19 cellular contexts compared by ENCODE assay signal in genomic region chr2:47946593-47946992, GRCh38.
"Had no signal": no experiment of that assay in that cellular context is flagged by ENCODE, and none has a peak within 500 bp of the region (broad histone marks: within the 10 kb centered on the region; RNA-seq: fewer than 3 reads in every experiment).

No MANE protein-coding gene starts in this region.

- ATAC-seq: activated naive CD4-positive, alpha-beta T cell treated with anti-CD3 and anti-CD28 coated beads, Interleukin-2, amount 50 U/mL, for 72 hours; activated T-cell treated with anti-CD3 and anti-CD28 coated beads, Interleukin-2, amount 50 U/mL, for 72 hours; lower lobe of right lung; natural killer cell had no signal

- DNase-seq: activated CD4-positive, alpha-beta T cell treated with anti-CD3 and anti-CD28 coated beads for 4 hours; activated CD4-positive, alpha-beta T cell treated with anti-CD3 and anti-CD28 coated beads, Interleukin-2, amount 50 U/mL, for 4 hours; activated naive CD4-positive, alpha-beta T cell; activated T-cell treated with anti-CD3 and anti-CD28 coated beads for 4 hours; activated T-cell treated with anti-CD3 and anti-CD28 coated beads, Interleukin-2, amount 50 U/mL, for 72 hours; dermis blood vessel endothelial cell; effector CD8-positive, alpha-beta T cell; hypothalamus; immature natural killer cell; kidney; lower lobe of right lung; mesendoderm; natural killer cell; occipital lobe; psoas muscle; stimulated activated CD4-positive, alpha-beta T cell treated with anti-CD3 and anti-CD28 coated beads, Interleukin-2, amount 100 ng/mL, for 48 hours; stimulated activated naive CD4-positive, alpha-beta T cell treated with Interleukin-2 at 50 U/mL for 16 hours; T-helper 9 cell had no signal
